ENCODE assay signal across 1 cellular context in the genomic region with DNA sequence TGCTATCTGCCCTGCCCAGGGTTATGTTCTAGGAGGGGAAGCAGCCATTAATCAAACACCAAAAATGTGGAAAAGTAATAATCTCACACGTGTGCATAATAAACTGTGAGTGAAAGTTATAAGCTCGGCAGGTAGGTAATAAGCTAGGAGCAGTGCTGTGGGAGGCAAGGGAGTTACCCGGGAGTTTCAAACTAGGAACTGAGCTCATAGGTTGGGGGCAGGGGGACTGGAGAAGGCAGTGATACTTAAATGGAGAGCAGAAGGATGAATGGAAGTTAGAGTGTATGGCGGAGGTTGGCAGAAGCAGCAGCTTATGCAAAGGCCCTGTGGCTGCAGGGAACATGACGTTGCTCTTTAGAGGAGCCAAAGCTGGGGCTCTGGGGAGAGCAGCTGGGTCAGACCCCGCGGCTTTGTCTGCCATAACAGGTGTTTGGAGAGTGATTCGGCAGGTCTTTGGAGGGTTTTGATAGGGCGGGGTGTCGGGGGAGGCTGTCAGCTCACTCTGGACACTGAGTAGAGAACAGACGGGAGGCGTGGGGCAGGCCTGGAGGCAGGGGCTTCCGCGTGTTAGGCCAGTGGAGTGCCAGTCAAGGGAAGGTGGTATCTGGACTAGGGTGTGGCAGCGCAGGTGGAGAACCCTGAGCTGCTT.
TF ChIP-seq lines count a peak whose summit lies in the region.

No MANE protein-coding gene starts in this region.

TF ChIP-seq in K562, 482 proteins besides CTCF, POLR2A, EP300 and RAD21 (continued from another document):
- no peak for TF ChIP-seq RNF219 (CRISPR knock-in tag; IDR thresholded peaks at IDR 0.05)
- no peak for TF ChIP-seq PATZ1 (CRISPR knock-in tag; IDR thresholded peaks at IDR 0.05; ENCODE audit: borderline replicate concordance)
- 0 out of 2 replicates have a peak, but pooled peaks have one; percentile 18 for TF ChIP-seq ZBTB40 (IDR thresholded peaks at IDR 0.05)
- no peak for TF ChIP-seq ZBTB40 (CRISPR knock-in tag; IDR thresholded peaks at IDR 0.05)
- no peak for TF ChIP-seq ZKSCAN8 (CRISPR knock-in tag; IDR thresholded peaks at IDR 0.05)
- TF ChIP-seq ZFX (CRISPR knock-in tag; IDR thresholded peaks at IDR 0.05) = no peak; the same call in 1 of the 2 replicates
- TF ChIP-seq ZNF398 (CRISPR knock-in tag; IDR thresholded peaks at IDR 0.05) = no peak
- TF ChIP-seq ARNT (IDR thresholded peaks at IDR 0.05) = no peak
- TF ChIP-seq RUNX1 (IDR thresholded peaks at IDR 0.05; ENCODE audit: low read depth) = no peak
- no peak for TF ChIP-seq ZHX1 (conservative IDR thresholded peaks at IDR 0.05; ENCODE audit: low read length)
- 0 out of 4 replicates have a peak, but pooled peaks of 1 of the 2 experiments have one; percentile 12 for TF ChIP-seq RCOR1 (IDR thresholded peaks at IDR 0.05; ENCODE audit: borderline replicate concordance in 1 of 2, low read depth in 2 of 2, low read length in 2 of 2)
- no peak for TF ChIP-seq DLX4 (CRISPR knock-in tag; IDR thresholded peaks at IDR 0.05)
- no peak for TF ChIP-seq HMG20A (CRISPR knock-in tag; conservative IDR thresholded peaks at IDR 0.05)
- no peak for TF ChIP-seq ZZZ3 (IDR thresholded peaks at IDR 0.05)
- no peak for TF ChIP-seq RBM14 (IDR thresholded peaks at IDR 0.05; ENCODE audit: borderline replicate concordance, insufficient read depth, low read depth, low read length)
- no peak for TF ChIP-seq MTF1 (CRISPR knock-in tag; IDR thresholded peaks at IDR 0.05; ENCODE audit: borderline replicate concordance)
- TF ChIP-seq HDAC6 (IDR thresholded peaks at IDR 0.05; ENCODE audit: low read depth, low read length) = no peak
- no peak for TF ChIP-seq ZNF76 (CRISPR knock-in tag; IDR thresholded peaks at IDR 0.05; ENCODE audit: borderline replicate concordance)
